Comparison of ENCODE assay signal across 24 cellular contexts in genomic region chr21:33554982-33555344, GRCh38. TPM values are rescaled to one million over a fixed set of nuclear protein-coding genes. Genes with fewer than 3 reads are reported as not detected.
A peak's percentile ranks its signal among the peaks of the same experiment; 100 is the strongest.
DNase-seq lines count a peak whose midpoint lies in the region; ATAC-seq and TF ChIP-seq lines count a peak whose summit lies in the region.
"Had no signal": no experiment of that assay in that cellular context is flagged by ENCODE, and none has a peak within 500 bp of the region (broad histone marks: within the 10 kb centered on the region; RNA-seq: fewer than 3 reads in every experiment).

No MANE protein-coding gene starts in this region.

- intact Hi-C loops in CD4-positive, alpha-beta memory T cell (cut with micrococcal nuclease): no loop called here

- POLR2A ChIA-PET in activated CD4-positive, alpha-beta T cell treated with anti-CD3 and anti-CD28 coated beads, Interleukin-2, amount 10 ng/mL, durations not matched to agents 7 days and 5 days (lab: Charles Lee): no interaction called here
- POLR2A ChIA-PET in CD4-positive, alpha-beta memory T cell (lab: Charles Lee; ENCODE audit: partially characterized antibody): interaction anchor here (6.1 kb wide), 1 partner anchor 12 kb away, joined by 48 read pairs; the partner anchor contains the start of genes GART and SON

- no peak overlapping the region for H3K4me3 Mint-ChIP-seq in activated CD4-positive, alpha-beta T cell treated with anti-CD3 and anti-CD28 coated beads, Interleukin-2, amount 10 ng/mL, durations not matched to agents 7 days and 5 days
- H3K4me3 Mint-ChIP-seq in CD4-positive, alpha-beta memory T cell: peak overlapping the region in 2 of 8 donors; percentile 42 to 63
- H3K4me3 Mint-ChIP-seq in activated T-helper 17 cell treated with anti-CD3 and anti-CD28 coated beads, Interleukin-2, amount 50 U/mL, for 72 hours: peak overlapping the region; percentile 62
- H3K4me3 Mint-ChIP-seq: activated naive CD4-positive, alpha-beta T cell treated with anti-CD3 and anti-CD28 coated beads for 36 hours had no signal

- H3K4me1 ChIP-seq in CD4-positive, alpha-beta memory T cell (ENCODE audit: insufficient read depth, low read length): peaks cover 30% of the 10 kb centered on the region
- H3K4me1 ChIP-seq: colonic mucosa, HAP-1 had no signal

- ATAC-seq in activated T-helper 17 cell treated with anti-CD3 and anti-CD28 coated beads, Interleukin-2, amount 50 U/mL, for 72 hours (replicated peaks): no peak
- ATAC-seq in HG02938 (IDR thresholded peaks at IDR 0.05; ENCODE audit: unreplicated experiment): no peak

- H3K4me1 Mint-ChIP-seq in activated CD4-positive, alpha-beta T cell treated with anti-CD3 and anti-CD28 coated beads, Interleukin-2, amount 10 ng/mL, durations not matched to agents 7 days and 5 days: peaks cover 42% of the 10 kb centered on the region
- peaks cover 35 to 70% (median 47%) of the 10 kb centered on the region in 4 donors for H3K4me1 Mint-ChIP-seq in CD4-positive, alpha-beta memory T cell
- peaks cover 42% of the 10 kb centered on the region for H3K4me1 Mint-ChIP-seq in activated T-helper 17 cell treated with anti-CD3 and anti-CD28 coated beads, Interleukin-2, amount 50 U/mL, for 72 hours

- H3K9me3 ChIP-seq in CD4-positive, alpha-beta memory T cell (ENCODE audit: control insufficient read depth in 1 of 2, low read length in 2 of 2): no peaks in the 10 kb centered on the region
- H3K9me3 ChIP-seq: colonic mucosa, esophagus muscularis mucosa, HAP-1 had no signal

- H3K27me3 Mint-ChIP-seq in activated CD4-positive, alpha-beta T cell treated with anti-CD3 and anti-CD28 coated beads, Interleukin-2, amount 10 ng/mL, durations not matched to agents 7 days and 5 days: no peaks in the 10 kb centered on the region
- no peaks in the 10 kb centered on the region for H3K27me3 Mint-ChIP-seq in CD4-positive, alpha-beta memory T cell
- no peaks in the 10 kb centered on the region for H3K27me3 Mint-ChIP-seq in activated T-helper 17 cell treated with anti-CD3 and anti-CD28 coated beads, Interleukin-2, amount 50 U/mL, for 72 hours

- no peak for DNase-seq in activated CD4-positive, alpha-beta T cell treated with anti-CD3 and anti-CD28 coated beads, Interleukin-2, amount 10 ng/mL, durations not matched to agents 7 days and 5 days
- DNase-seq in activated CD4-positive, alpha-beta T cell treated with anti-CD3 and anti-CD28 coated beads, Interleukin-2, amount 50 U/mL, for 1 hour: no peak
- DNase-seq in CD4-positive, alpha-beta memory T cell: no peak
- peak; percentile 22 to 33 for DNase-seq in erythroblast (lab: John Stamatoyannopoulos, UW)
- no peak for DNase-seq in CD1c-positive myeloid dendritic cell (ENCODE audit: extremely low spot score)
- no peak for DNase-seq in SKM-1 (lab: John Stamatoyannopoulos, UW; ENCODE audit: unreplicated experiment)
- DNase-seq: activated CD4-positive, alpha-beta T cell treated with anti-CD3 and anti-CD28 coated beads for 1 hour; activated naive CD4-positive, alpha-beta T cell treated with anti-CD3 and anti-CD28 coated beads for 36 hours; colonic mucosa; foreskin fibroblast; NCI-H2029 treated with DMSO at 0.1 percent for 48 hours; NCI-H524; OCI-M1; retina; stimulated activated naive CD4-positive, alpha-beta T cell had no signal

- no peak overlapping the region for H3K4me3 ChIP-seq in CD4-positive, alpha-beta memory T cell (ENCODE audit: low read length in 2 of 2)
- H3K4me3 ChIP-seq: colonic mucosa, esophagus muscularis mucosa, HAP-1, skin epidermis had no signal

- peaks cover 86% of the 10 kb centered on the region for H3K36me3 ChIP-seq in CD4-positive, alpha-beta memory T cell (ENCODE audit: insufficient read depth, low read length)

- peaks cover 84% of the 10 kb centered on the region for H3K36me3 Mint-ChIP-seq in activated CD4-positive, alpha-beta T cell treated with anti-CD3 and anti-CD28 coated beads, Interleukin-2, amount 10 ng/mL, durations not matched to agents 7 days and 5 days (ENCODE audit: low read depth)
- peaks cover 72 to 89% of the 10 kb centered on the region in 2 donors for H3K36me3 Mint-ChIP-seq in CD4-positive, alpha-beta memory T cell
- H3K36me3 Mint-ChIP-seq in activated T-helper 17 cell treated with anti-CD3 and anti-CD28 coated beads, Interleukin-2, amount 50 U/mL, for 72 hours (ENCODE audit: low read depth): peaks cover 96% of the 10 kb centered on the region

- H3K27ac ChIP-seq in CD4-positive, alpha-beta memory T cell (ENCODE audit: low read depth, low read length): no peak overlapping the region
- H3K27ac ChIP-seq: C4-2B, colonic mucosa, esophagus muscularis mucosa, KMS-11, parathyroid adenoma, skin epidermis had no signal

- H3K27ac Mint-ChIP-seq in activated CD4-positive, alpha-beta T cell treated with anti-CD3 and anti-CD28 coated beads, Interleukin-2, amount 10 ng/mL, durations not matched to agents 7 days and 5 days: peak overlapping the region; percentile 21
- H3K27ac Mint-ChIP-seq in CD4-positive, alpha-beta memory T cell: peak overlapping the region in 4 of 7 donors; percentile 51 to 77 (median 74)
- peak overlapping the region; percentile 84 for H3K27ac Mint-ChIP-seq in activated T-helper 17 cell treated with anti-CD3 and anti-CD28 coated beads, Interleukin-2, amount 50 U/mL, for 72 hours
- H3K27ac Mint-ChIP-seq: T-helper 1 cell treated with Interleukin-12 subunit alpha and Interleukin-12 subunit beta and Interleukin-4 antibody, amounts not matched to agents 30 μg/mL and 1 μg/mL, for 36 hours had no signal

- TF ChIP-seq POLR2A in erythroblast (IDR thresholded peaks at IDR 0.05; ENCODE audit: low read length): no peak

- peaks cover 2% of the 10 kb centered on the region for H3K9me3 Mint-ChIP-seq in activated CD4-positive, alpha-beta T cell treated with anti-CD3 and anti-CD28 coated beads, Interleukin-2, amount 10 ng/mL, durations not matched to agents 7 days and 5 days
- no peaks in the 10 kb centered on the region for H3K9me3 Mint-ChIP-seq in CD4-positive, alpha-beta memory T cell
- no peaks in the 10 kb centered on the region for H3K9me3 Mint-ChIP-seq in activated T-helper 17 cell treated with anti-CD3 and anti-CD28 coated beads, Interleukin-2, amount 50 U/mL, for 72 hours
- H3K9me3 Mint-ChIP-seq: activated naive CD4-positive, alpha-beta T cell treated with anti-CD3 and anti-CD28 coated beads for 36 hours; T-helper 1 cell treated with Interleukin-12 subunit alpha and Interleukin-12 subunit beta and Interleukin-4 antibody, amounts not matched to agents 30 μg/mL and 1 μg/mL, for 36 hours had no signal

- H3K27me3 ChIP-seq in CD4-positive, alpha-beta memory T cell (ENCODE audit: insufficient read depth, low read length): no peaks in the 10 kb centered on the region
- H3K27me3 ChIP-seq: colonic mucosa, esophagus muscularis mucosa had no signal

- CTCF ChIA-PET in activated CD4-positive, alpha-beta T cell treated with anti-CD3 and anti-CD28 coated beads, Interleukin-2, amount 10 ng/mL, durations not matched to agents 7 days and 5 days (lab: Charles Lee): interaction anchor here (1.0 to 1.4 kb wide), 3 partner anchors 9 to 840 kb away, joined by 3 read pairs; no protein-coding TSS in a partner anchor
- CTCF ChIA-PET in CD4-positive, alpha-beta memory T cell (lab: Charles Lee; ENCODE audit: partially characterized antibody): interaction anchor here (0.6 kb wide), 1 partner anchor 39 kb away, joined by 3 read pairs; no protein-coding TSS in a partner anchor

RNA-seq across cellular contexts. Expression of gene SON, which starts 12.1 kb away (rescaled TPM):
- 100 to 1,000 TPM; 310 to 322 TPM for total RNA-seq in activated CD4-positive, alpha-beta T cell treated with anti-CD3 and anti-CD28 coated beads, Interleukin-2, amount 10 ng/mL, durations not matched to agents 7 days and 5 days
- 100 to 1,000 TPM; 436 to 454 TPM for total RNA-seq in CD4-positive, alpha-beta memory T cell
- polyA plus RNA-seq in CD4-positive, alpha-beta memory T cell: 100 to 1,000 TPM; 314 to 639 TPM
- total RNA-seq in activated T-helper 17 cell treated with anti-CD3 and anti-CD28 coated beads, Interleukin-2, amount 50 U/mL, for 72 hours: 100 to 1,000 TPM; 242 to 282 TPM

RNA-seq across cellular contexts. Expression of gene GART, which starts 13.0 kb away (rescaled TPM):
- total RNA-seq in activated CD4-positive, alpha-beta T cell treated with anti-CD3 and anti-CD28 coated beads, Interleukin-2, amount 10 ng/mL, durations not matched to agents 7 days and 5 days: 100 to 1,000 TPM; 123 to 124 TPM
- 10 to 100 TPM; 75.4 to 85.1 TPM for total RNA-seq in CD4-positive, alpha-beta memory T cell
- 10 to 100 TPM; 56.1 to 57.7 TPM for polyA plus RNA-seq in CD4-positive, alpha-beta memory T cell
- 100 to 1,000 TPM in 1 of 2 donors, 10 to 100 TPM in 1; 91.9 to 196 TPM for total RNA-seq in activated T-helper 17 cell treated with anti-CD3 and anti-CD28 coated beads, Interleukin-2, amount 50 U/mL, for 72 hours

RNA-seq across cellular contexts. Expression of gene DONSON, which starts 33.5 kb away (rescaled TPM):
- total RNA-seq in activated CD4-positive, alpha-beta T cell treated with anti-CD3 and anti-CD28 coated beads, Interleukin-2, amount 10 ng/mL, durations not matched to agents 7 days and 5 days: 10 to 100 TPM; 39.6 to 41.5 TPM
- total RNA-seq in CD4-positive, alpha-beta memory T cell: 10 to 100 TPM; 11.0 to 13.7 TPM
- polyA plus RNA-seq in CD4-positive, alpha-beta memory T cell: 1 to 10 TPM; 2.2 to 4.0 TPM
- 10 to 100 TPM; 39.8 to 43.0 TPM for total RNA-seq in activated T-helper 17 cell treated with anti-CD3 and anti-CD28 coated beads, Interleukin-2, amount 50 U/mL, for 72 hours

Comparison
In these comparisons a context has a peak if more than half of its experiments do, and no peak if none do; other contexts are left out.
1. DNase-seq: peak in erythroblast (2 of 2); none in activated CD4-positive, alpha-beta T cell treated with anti-CD3 and anti-CD28 coated beads, Interleukin-2, amount 10 ng/mL, durations not matched to agents 7 days and 5 days (single experiment), activated CD4-positive, alpha-beta T cell treated with anti-CD3 and anti-CD28 coated beads, Interleukin-2, amount 50 U/mL, for 1 hour (single experiment), CD4-positive, alpha-beta memory T cell (0 of 5), CD1c-positive myeloid dendritic cell (single experiment) and SKM-1 (single experiment).
2. H3K27ac Mint-ChIP-seq: peak in every context shown above with its lines; median percentile 84 in activated T-helper 17 cell treated with anti-CD3 and anti-CD28 coated beads, Interleukin-2, amount 50 U/mL, for 72 hours; 74 in CD4-positive, alpha-beta memory T cell; 21 in activated CD4-positive, alpha-beta T cell treated with anti-CD3 and anti-CD28 coated beads, Interleukin-2, amount 10 ng/mL, durations not matched to agents 7 days and 5 days.